In the genomic region with DNA sequence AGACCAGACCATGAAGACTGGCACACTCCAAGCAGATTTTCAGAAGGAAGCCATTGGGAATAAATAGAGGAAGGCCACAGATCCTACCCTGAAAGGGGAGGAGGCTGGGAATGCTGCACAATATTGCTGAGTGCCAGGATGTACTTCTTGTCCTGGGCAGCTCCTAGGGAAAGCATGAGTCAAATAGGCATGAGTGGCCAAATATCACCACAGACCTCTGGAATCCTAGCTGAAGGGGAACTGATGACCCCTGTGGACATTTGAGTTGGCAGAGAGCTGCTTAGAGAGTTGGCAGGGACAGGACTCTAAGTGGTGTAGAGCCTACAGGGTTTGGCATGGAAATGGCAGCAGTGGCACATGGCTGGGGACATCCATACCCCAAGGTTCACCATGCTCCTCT, we compare ENCODE assay signal across 16 cellular contexts.
"Had no signal": no experiment of that assay in that cellular context is flagged by ENCODE, and none has a peak within 500 bp of the region (broad histone marks: within the 10 kb centered on the region; RNA-seq: fewer than 3 reads in every experiment).

No MANE protein-coding gene starts in this region.

- H3K9me3 ChIP-seq: esophagus squamous epithelium, neutrophil, right atrium auricular region, sigmoid colon, upper lobe of right lung, vagina had no signal

- DNase-seq: esophagus squamous epithelium; heart right ventricle; hypothalamus; islet precursor cell; mammary epithelial cell; naive thymus-derived CD8-positive, alpha-beta T cell; sigmoid colon; small intestine; stimulated activated CD4-positive, alpha-beta T cell treated with anti-CD3 and anti-CD28 coated beads, Interleukin-12 subunit alpha, Interleukin-12 subunit beta, amount 100 ng/mL, for 4 hours; stimulated activated naive CD4-positive, alpha-beta T cell treated with Interleukin-2 at 50 U/mL for 16 hours had no signal

- H3K4me1 ChIP-seq: esophagus squamous epithelium, heart right ventricle, right atrium auricular region, sigmoid colon, tibial nerve, upper lobe of right lung, vagina had no signal

- ATAC-seq: left lobe of liver; naive thymus-derived CD8-positive, alpha-beta T cell; upper lobe of right lung had no signal

- H3K4me3 ChIP-seq: esophagus squamous epithelium, heart right ventricle, right atrium auricular region, sigmoid colon, tibial nerve, upper lobe of right lung, vagina had no signal

- H3K27me3 ChIP-seq: esophagus squamous epithelium, heart right ventricle, neutrophil, right atrium auricular region, sigmoid colon, tibial nerve, upper lobe of right lung, vagina had no signal

- H3K36me3 ChIP-seq: esophagus squamous epithelium, heart right ventricle, neutrophil, right atrium auricular region, sigmoid colon, tibial nerve, upper lobe of right lung, vagina had no signal

- H3K27ac ChIP-seq: esophagus squamous epithelium, heart right ventricle, neutrophil, right atrium auricular region, sigmoid colon, tibial nerve, upper lobe of right lung, vagina had no signal
